Comparison of ENCODE assay signal across 8 cellular contexts in genomic region chr12:112381421-112381897, GRCh38. TPM values are rescaled to one million over a fixed set of nuclear protein-coding genes. Genes with fewer than 3 reads are reported as not detected.
DNase-seq lines count a peak whose midpoint lies in the region; ATAC-seq and TF ChIP-seq lines count a peak whose summit lies in the region.

No MANE protein-coding gene starts in this region.

- POLR2A ChIA-PET in AG04450 (lab: Yijun Ruan, JAX), result no interaction called here

- ATAC-seq in GM18907 (IDR thresholded peaks at IDR 0.05; ENCODE audit: unreplicated experiment) (peak; percentile 59), HG03103 (IDR thresholded peaks at IDR 0.05; ENCODE audit: low read depth, unreplicated experiment) (peak; percentile 31), left colon (peak; percentile 53)

- H3K9me3 ChIP-seq in AG04450 (ENCODE audit: control insufficient read depth, insufficient read depth, low read length) (no peaks in the 10 kb centered on the region), SJCRH30 (replicated peaks) (no peaks in the 10 kb centered on the region), breast epithelium (no peaks in the 10 kb centered on the region)

- DNase-seq in AG04450 (ENCODE audit: low read depth, low spot score), result no peak
- peak; percentile 46 to 55 for DNase-seq in SJCRH30
- DNase-seq in breast epithelium (ENCODE audit: low spot score in 2 of 2), result no peak
- DNase-seq in left colon, result peak; percentile 35 to 52
- peak; percentile 58 for DNase-seq in stimulated activated CD8-positive, alpha-beta memory T cell treated with anti-CD3 and anti-CD28 coated beads, Interleukin-4, amount 100 ng/mL, for 48 hours
- no peak for DNase-seq in NCI-H1436 treated with DMSO at 0.1 percent for 48 hours (lab: John Stamatoyannopoulos, UW)

- no peaks in the 10 kb centered on the region for H3K27me3 ChIP-seq in AG04450 (ENCODE audit: control insufficient read depth, insufficient read depth, low read length)
- H3K27me3 ChIP-seq in SJCRH30, result no peaks in the 10 kb centered on the region
- no peaks in the 10 kb centered on the region for H3K27me3 ChIP-seq in breast epithelium

- CTCF ChIA-PET in AG04450 (lab: Charles Lee), result interaction anchor here (0.7 kb wide), 1 partner anchor 145 kb away, joined by 4 read pairs; no protein-coding TSS in a partner anchor

- H3K27ac ChIP-seq in AG04450 (ENCODE audit: low read depth, low read length) (no peak overlapping the region), SJCRH30 (no peak overlapping the region), breast epithelium (peak overlapping the region; percentile 86 to 92)

- H3K36me3 ChIP-seq in SJCRH30, result no peaks in the 10 kb centered on the region
- H3K36me3 ChIP-seq in breast epithelium, result no peaks in the 10 kb centered on the region

- TF ChIP-seq POLR2A in breast epithelium (IDR thresholded peaks at IDR 0.05), result no peak

- TF ChIP-seq CTCF in AG04450 (IDR thresholded peaks at IDR 0.05; ENCODE audit: low read depth, low read length) (no peak), breast epithelium (IDR thresholded peaks at IDR 0.05) (no peak)

- H3K4me3 ChIP-seq in AG04450 (ENCODE audit: low read depth, low read length) (peak overlapping the region; percentile 74), SJCRH30 (peak overlapping the region; percentile 76), breast epithelium (peak overlapping the region; percentile 92 to 99 (median 96))

- H3K4me1 ChIP-seq in SJCRH30 (0 out of 2 replicates have a peak, but pooled peaks cover under 1% of the 10 kb centered on the region), breast epithelium (peaks cover 0 to 13% of the 10 kb centered on the region in 2 donors)

- intact Hi-C loops in breast epithelium (cut with DNase I; ENCODE audit: low total_unique reads), result no loop called here
- intact Hi-C loops in left colon (cut with DNase I, micrococcal nuclease), result no loop called here

RNA-seq across cellular contexts. Expression of gene HECTD4, which starts 0.8 kb away (rescaled TPM):
- 8.6 and 9.5 TPM in 2 replicates for polyA plus RNA-seq in AG04450 (2011; rRNA removed)
- 32.1 and 42.6 TPM in 2 replicates for polyA minus RNA-seq in AG04450 (2011; rRNA and poly(A)+ RNA removed)
- total RNA-seq in SJCRH30 (2014; rRNA removed; shearing (Covaris generic)), result 10.0 and 13.1 TPM in 2 replicates
- 10 to 100 TPM; 37.6 to 57.4 (median 49.5) TPM for total RNA-seq in breast epithelium
- 10 to 100 TPM; 49.3 to 61.3 TPM for total RNA-seq in left colon

RNA-seq across cellular contexts. Expression of gene RPL6, which starts 27.9 kb away (rescaled TPM):
- polyA plus RNA-seq in AG04450 (2011; rRNA removed), result 2,254 and 2,667 TPM in 2 replicates
- 450 and 502 TPM in 2 replicates for polyA minus RNA-seq in AG04450 (2011; rRNA and poly(A)+ RNA removed)
- 2,828 and 2,941 TPM in 2 replicates for total RNA-seq in SJCRH30 (2014; rRNA removed; shearing (Covaris generic))
- total RNA-seq in breast epithelium (1,000 to 10,000 TPM; 1,571 to 1,840 (median 1,826) TPM), left colon (100 to 1,000 TPM; 774 to 778 TPM)

RNA-seq across cellular contexts. Expression of gene PTPN11, which starts 37.3 kb away (rescaled TPM):
- 91.0 and 137 TPM in 2 replicates for polyA plus RNA-seq in AG04450 (2011; rRNA removed)
- 88.5 and 102 TPM in 2 replicates for polyA minus RNA-seq in AG04450 (2011; rRNA and poly(A)+ RNA removed)
- total RNA-seq in SJCRH30 (2014; rRNA removed; shearing (Covaris generic)), result 85.1 and 90.6 TPM in 2 replicates
- 100 to 1,000 TPM in 1 of 3 donors, 10 to 100 TPM in 2; 73.8 to 288 (median 91.4) TPM for total RNA-seq in breast epithelium
- 10 to 100 TPM; 65.1 to 69.1 TPM for total RNA-seq in left colon

Comparison
In these comparisons a context has a peak if more than half of its experiments do, and no peak if none do; other contexts are left out.
1. DNase-seq: peak in SJCRH30 (2 of 2), left colon (2 of 2) and stimulated activated CD8-positive, alpha-beta memory T cell treated with anti-CD3 and anti-CD28 coated beads, Interleukin-4, amount 100 ng/mL, for 48 hours (single experiment); none in AG04450 (single experiment), breast epithelium (0 of 2) and NCI-H1436 treated with DMSO at 0.1 percent for 48 hours (single experiment).
2. H3K27ac ChIP-seq: peak in breast epithelium (2 of 2); none in AG04450 (single experiment) and SJCRH30 (single experiment).
3. Peak in every context shown above with its lines, with median percentiles within 50 percentile points of each other: H3K4me3 ChIP-seq and ATAC-seq.